ENCODE assay signal across 1 cellular context in the genomic region with DNA sequence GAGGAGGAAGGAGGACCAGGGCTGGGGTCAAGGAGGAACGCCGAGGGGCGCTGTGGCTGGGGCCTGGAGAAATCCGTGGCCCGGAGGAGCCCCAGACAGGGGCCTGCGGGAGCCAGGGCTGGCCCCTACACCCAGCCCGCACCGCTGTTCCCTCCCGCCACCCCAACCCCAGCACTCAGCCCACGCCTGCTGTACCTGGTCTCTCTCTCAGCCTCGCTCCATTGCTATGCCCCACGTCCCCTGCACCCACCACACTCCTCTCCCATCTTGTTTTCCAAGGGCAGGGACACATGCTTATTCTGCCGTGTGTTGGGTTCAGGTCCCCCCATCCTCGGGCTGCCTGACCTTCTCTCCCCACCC. TPM values are rescaled to one million over a fixed set of nuclear protein-coding genes. Genes with fewer than 3 reads are reported as not detected.
"Had no signal": no experiment of that assay in that cellular context is flagged by ENCODE, and none has a peak within 500 bp of the region (broad histone marks: within the 10 kb centered on the region; RNA-seq: fewer than 3 reads in every experiment).

No MANE protein-coding gene starts in this region.

RNA-seq across cellular contexts. Expression of a gene that starts 0.5 kb away (rescaled TPM):
- polyA plus RNA-seq: immature natural killer cell had no signal
